Comparison of ENCODE assay signal across 8 cellular contexts in the genomic region with DNA sequence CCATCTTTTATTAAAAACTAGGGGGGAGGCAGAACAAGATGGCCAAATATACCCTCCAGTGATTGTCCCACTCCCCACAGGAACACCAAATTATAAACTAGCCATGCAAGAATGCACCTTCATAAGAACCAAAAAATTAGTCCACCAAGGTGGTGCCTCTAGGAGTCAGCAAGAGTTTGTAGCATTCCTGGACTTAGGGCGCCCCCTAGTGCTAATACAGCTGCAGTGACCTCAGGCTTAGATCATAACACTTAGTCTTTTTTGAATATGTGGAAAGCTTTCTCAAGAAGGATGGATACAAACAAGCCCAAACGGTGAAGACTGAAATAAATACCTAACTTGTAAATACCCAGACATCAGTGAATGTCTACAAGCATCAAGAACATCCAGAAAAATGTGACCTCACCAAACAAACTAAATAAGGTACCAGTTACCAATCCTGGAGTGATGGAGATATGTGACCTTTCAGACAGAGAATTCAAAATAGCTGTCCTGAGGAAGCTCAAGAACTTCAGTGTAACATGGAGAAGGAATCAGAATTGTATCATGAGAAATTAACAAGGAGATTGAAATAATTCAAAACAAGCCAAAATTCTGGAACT. TPM values are rescaled to one million over a fixed set of nuclear protein-coding genes. Genes with fewer than 3 reads are reported as not detected.
A peak's percentile ranks its signal among the peaks of the same experiment; 100 is the strongest.
DNase-seq lines count a peak whose midpoint lies in the region; ATAC-seq, FAIRE-seq and TF ChIP-seq lines count a peak whose summit lies in the region.

No MANE protein-coding gene starts in this region.

- H3K27me3 Mint-ChIP-seq in naive thymus-derived CD8-positive, alpha-beta T cell = no peaks in the 10 kb centered on the region
- no peaks in the 10 kb centered on the region for H3K27me3 Mint-ChIP-seq in stimulated activated naive B cell treated with anti-CD40 and anti-IgM and Interleukin-4, amounts not matched to agents 10 μg/mL and 1 μg/mL and 100 μg/mL, for 72 hours

- no peaks in the 10 kb centered on the region for H3K27me3 ChIP-seq in OCI-LY1 (ENCODE audit: insufficient read depth, low read length)

- peaks cover 0 to 4% (median 3%) of the 10 kb centered on the region in 4 donors for H3K4me1 Mint-ChIP-seq in naive thymus-derived CD8-positive, alpha-beta T cell
- no peaks in the 10 kb centered on the region for H3K4me1 Mint-ChIP-seq in stimulated activated naive B cell treated with anti-CD40 and anti-IgM and Interleukin-4, amounts not matched to agents 10 μg/mL and 1 μg/mL and 100 μg/mL, for 72 hours

- peak; percentile 86 for DNase-seq in DMS 273 (lab: John Stamatoyannopoulos, UW; ENCODE audit: unreplicated experiment)
- DNase-seq in HTR-8/SVneo (ENCODE audit: insufficient read length, low spot score) = peak; percentile 56
- DNase-seq in activated CD8-positive, alpha-beta memory T cell treated with anti-CD3 and anti-CD28 coated beads, Interleukin-2, amount 50 U/mL, for 4 hours = peak; percentile 79
- DNase-seq in epithelial cell of proximal tubule (ENCODE audit: low read depth) = no peak
- peak; percentile 66 to 91 (median 81) for DNase-seq in naive thymus-derived CD8-positive, alpha-beta T cell
- peak; percentile 52 for DNase-seq in stimulated activated naive B cell treated with anti-CD40 and anti-IgM and Interleukin-4, amounts not matched to agents 10 μg/mL and 1 μg/mL and 100 μg/mL, for 72 hours

- H4K20me1 ChIP-seq in OCI-LY1 (ENCODE audit: insufficient read depth, low read length) = no peaks in the 10 kb centered on the region

- H3K9me3 ChIP-seq in OCI-LY1 (ENCODE audit: low read length) = no peaks in the 10 kb centered on the region

- POLR2A ChIA-PET in naive thymus-derived CD8-positive, alpha-beta T cell (lab: Charles Lee) = no interaction called here

- no peak for FAIRE-seq in HTR-8/SVneo (lab: Jason Lieb, UNC)

- ATAC-seq in GM21526 (IDR thresholded peaks at IDR 0.05; ENCODE audit: low FRiP score, unreplicated experiment) = peak; percentile 95
- peak; percentile 96 for ATAC-seq in naive thymus-derived CD8-positive, alpha-beta T cell
- ATAC-seq in stimulated activated naive B cell treated with anti-CD40 and anti-IgM and Interleukin-4, amounts not matched to agents 10 μg/mL and 1 μg/mL and 100 μg/mL, for 72 hours (replicated peaks) = peak; percentile 93 to 96

- H3K9me3 Mint-ChIP-seq in naive thymus-derived CD8-positive, alpha-beta T cell = no peaks in the 10 kb centered on the region
- no peaks in the 10 kb centered on the region for H3K9me3 Mint-ChIP-seq in stimulated activated naive B cell treated with anti-CD40 and anti-IgM and Interleukin-4, amounts not matched to agents 10 μg/mL and 1 μg/mL and 100 μg/mL, for 72 hours

- H3K4me3 ChIP-seq in OCI-LY1 (ENCODE audit: low read depth, low read length, poor library complexity, severe bottlenecking) (no peak overlapping the region), epithelial cell of proximal tubule (ENCODE audit: low read depth, low read length) (no peak overlapping the region)

- no peaks in the 10 kb centered on the region for H3K4me1 ChIP-seq in OCI-LY1 (ENCODE audit: insufficient read depth, low read length, severe bottlenecking)

- no peaks in the 10 kb centered on the region for H3K79me2 ChIP-seq in OCI-LY1 (ENCODE audit: insufficient read depth, low read length)

- H3K36me3 ChIP-seq in OCI-LY1 (ENCODE audit: insufficient read depth, low read length) = peaks cover 39% of the 10 kb centered on the region

- H3K36me3 Mint-ChIP-seq in naive thymus-derived CD8-positive, alpha-beta T cell = peaks cover 5 to 53% (median 15%) of the 10 kb centered on the region in 3 donors
- H3K36me3 Mint-ChIP-seq in stimulated activated naive B cell treated with anti-CD40 and anti-IgM and Interleukin-4, amounts not matched to agents 10 μg/mL and 1 μg/mL and 100 μg/mL, for 72 hours = peaks cover 23% of the 10 kb centered on the region in 2 donors

- no peak overlapping the region for H3K27ac ChIP-seq in OCI-LY1 (ENCODE audit: low read depth, low read length, poor library complexity, severe bottlenecking)

- 0 out of 2 replicates have a peak, but pooled peaks cover 3% of the 10 kb centered on the region for H3F3A ChIP-seq in OCI-LY1 (ENCODE audit: insufficient read depth, low read length)

- H3K27ac Mint-ChIP-seq in naive thymus-derived CD8-positive, alpha-beta T cell = peak overlapping the region in 1 of 10 donors; percentile 18
- H3K27ac Mint-ChIP-seq in stimulated activated naive B cell treated with anti-CD40 and anti-IgM and Interleukin-4, amounts not matched to agents 10 μg/mL and 1 μg/mL and 100 μg/mL, for 72 hours = no peak overlapping the region

- no peak overlapping the region for H3K4me3 Mint-ChIP-seq in naive thymus-derived CD8-positive, alpha-beta T cell
- no peak overlapping the region for H3K4me3 Mint-ChIP-seq in stimulated activated naive B cell treated with anti-CD40 and anti-IgM and Interleukin-4, amounts not matched to agents 10 μg/mL and 1 μg/mL and 100 μg/mL, for 72 hours

- H3K4me2 ChIP-seq in OCI-LY1 (ENCODE audit: low read length) = no peak overlapping the region

- H3K9me2 ChIP-seq in OCI-LY1 (ENCODE audit: low read depth, low read length) = no peaks in the 10 kb centered on the region

- no peak overlapping the region for H2AFZ ChIP-seq in OCI-LY1 (ENCODE audit: low read length)

- H3K9ac ChIP-seq in OCI-LY1 (ENCODE audit: low read length) = no peak overlapping the region

- TF ChIP-seq CTCF in OCI-LY1 (IDR thresholded peaks at IDR 0.05; ENCODE audit: low read length) (peak; percentile 98), epithelial cell of proximal tubule (conservative IDR thresholded peaks at IDR 0.05; ENCODE audit: low read depth, low read length) (peak; percentile 97)

RNA-seq across cellular contexts. Expression of gene PPIP5K2, which starts 19.3 kb away (rescaled TPM):
- total RNA-seq in epithelial cell of proximal tubule = 19.5 and 38.5 TPM in 2 replicates
- total RNA-seq in naive thymus-derived CD8-positive, alpha-beta T cell = 10 to 100 TPM; 75.4 to 77.2 TPM
- polyA plus RNA-seq in naive thymus-derived CD8-positive, alpha-beta T cell = 10 to 100 TPM; 19.9 to 21.4 (median 20.7) TPM

RNA-seq across cellular contexts. Expression of gene GIN1, which starts 19.4 kb away (rescaled TPM):
- 3.4 and 5.0 TPM in 2 replicates for total RNA-seq in epithelial cell of proximal tubule
- total RNA-seq in naive thymus-derived CD8-positive, alpha-beta T cell = 10 to 100 TPM; 14.6 to 17.4 TPM
- 1 to 10 TPM; 6.5 to 9.5 (median 8.1) TPM for polyA plus RNA-seq in naive thymus-derived CD8-positive, alpha-beta T cell
